ENCODE assay signal across 16 cellular contexts in the genomic region with DNA sequence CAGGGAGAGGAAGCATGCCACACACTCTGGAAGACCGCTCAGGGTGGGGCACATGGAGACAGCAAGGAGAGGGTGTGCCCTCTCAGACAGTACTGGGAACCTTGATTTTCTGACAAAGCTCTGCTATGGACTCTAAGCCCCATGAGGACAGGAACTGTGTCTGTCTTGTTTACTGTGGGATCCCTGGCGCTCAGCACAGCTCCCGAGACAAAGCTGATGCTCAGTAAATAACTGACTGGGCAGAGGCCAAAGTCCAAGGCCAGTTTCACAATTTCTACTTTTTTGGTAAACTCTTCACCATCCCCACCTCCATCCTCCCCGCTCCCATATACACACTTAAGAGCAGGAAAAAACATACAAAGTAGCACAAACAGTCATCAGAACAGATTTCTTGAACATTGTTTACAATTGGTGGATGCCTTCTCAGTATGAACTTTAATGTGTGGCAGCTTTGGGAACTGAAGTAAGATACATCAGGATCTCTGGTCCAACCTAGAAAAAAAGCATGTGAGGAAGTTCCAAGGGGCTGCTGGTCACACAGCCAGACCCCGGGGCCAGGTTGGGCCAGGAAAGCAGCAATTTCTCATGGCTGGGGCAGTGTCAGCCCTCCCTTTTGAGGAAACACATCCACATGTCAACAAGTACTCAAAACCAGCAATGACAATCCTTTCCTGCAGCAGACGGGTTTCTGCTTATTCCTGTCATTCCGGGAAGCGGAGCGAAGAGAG. TPM values are rescaled to one million over a fixed set of nuclear protein-coding genes. Genes with fewer than 3 reads are reported as not detected.
DNase-seq lines count a peak whose midpoint lies in the region; ATAC-seq and TF ChIP-seq lines count a peak whose summit lies in the region.
"Had no signal": no experiment of that assay in that cellular context is flagged by ENCODE, and none has a peak within 500 bp of the region (broad histone marks: within the 10 kb centered on the region; RNA-seq: fewer than 3 reads in every experiment).

No MANE protein-coding gene starts in this region.

- H3K9me2 ChIP-seq in Karpas-422 (replicated peaks; ENCODE audit: insufficient read depth, low read length) = no peaks in the 10 kb centered on the region

- H3K27me3 ChIP-seq in Caco-2 (replicated peaks; ENCODE audit: control insufficient read depth, insufficient read depth, low read length) (no peaks in the 10 kb centered on the region), SJSA1 (replicated peaks) (no peaks in the 10 kb centered on the region), fibroblast of lung (ENCODE audit: control insufficient read depth, insufficient read depth, low read length) (no peaks in the 10 kb centered on the region), SJCRH30 (no peaks in the 10 kb centered on the region; the same call in 1 of the 2 replicates), Karpas-422 (ENCODE audit: low read length) (no peaks in the 10 kb centered on the region)
- H3K27me3 ChIP-seq: ascending aorta had no signal

- no peaks in the 10 kb centered on the region for H3K36me3 Mint-ChIP-seq in Caco-2 (ENCODE audit: insufficient read depth, unreplicated experiment)
- H3K36me3 Mint-ChIP-seq: activated CD8-positive, alpha-beta memory T cell treated with anti-CD3 and anti-CD28 coated beads, Interleukin-2, amount 10 ng/mL, durations not matched to agents 7 days and 5 days; naive B cell had no signal

- peaks cover 5% of the 10 kb centered on the region; the same call in 1 of the 2 replicates for H3K9me3 ChIP-seq in Caco-2
- H3K9me3 ChIP-seq in SJSA1 (replicated peaks) = no peaks in the 10 kb centered on the region
- no peaks in the 10 kb centered on the region for H3K9me3 ChIP-seq in fibroblast of lung (ENCODE audit: control insufficient read depth, insufficient read depth, low read depth, low read length)
- H3K9me3 ChIP-seq in SJCRH30 (replicated peaks) = no peaks in the 10 kb centered on the region
- H3K9me3 ChIP-seq in Karpas-422 (ENCODE audit: low read length) = no peaks in the 10 kb centered on the region
- H3K9me3 ChIP-seq: ascending aorta had no signal

- H2AFZ ChIP-seq in fibroblast of lung (ENCODE audit: low read length) (no peak overlapping the region), Karpas-422 (ENCODE audit: low read length) (no peak overlapping the region)

- intact Hi-C loops in Caco-2 (cut with micrococcal nuclease; ENCODE audit: unreplicated experiment) = no loop called here

- H4K20me1 ChIP-seq in fibroblast of lung (ENCODE audit: control insufficient read depth, extremely low read depth, insufficient read depth, low read length) (no peaks in the 10 kb centered on the region), Karpas-422 (ENCODE audit: insufficient read depth, low read depth, low read length) (no peaks in the 10 kb centered on the region)

- H3K9me3 Mint-ChIP-seq in Caco-2 (ENCODE audit: unreplicated experiment) = no peaks in the 10 kb centered on the region
- H3K9me3 Mint-ChIP-seq: naive B cell had no signal

- H3K36me3 ChIP-seq in Caco-2 (ENCODE audit: control insufficient read depth, insufficient read depth, low read length) = no peaks in the 10 kb centered on the region
- H3K36me3 ChIP-seq in SJSA1 = no peaks in the 10 kb centered on the region
- H3K36me3 ChIP-seq in fibroblast of lung (ENCODE audit: control insufficient read depth, insufficient read depth, low read length) = no peaks in the 10 kb centered on the region
- no peaks in the 10 kb centered on the region for H3K36me3 ChIP-seq in SJCRH30
- no peaks in the 10 kb centered on the region for H3K36me3 ChIP-seq in Karpas-422 (ENCODE audit: insufficient read depth, low read length)
- H3K36me3 ChIP-seq: ascending aorta had no signal

- H3K4me1 Mint-ChIP-seq in Caco-2 (ENCODE audit: low read depth, unreplicated experiment) = peaks cover 18% of the 10 kb centered on the region
- H3K4me1 Mint-ChIP-seq: naive B cell had no signal

- H3K9ac ChIP-seq in fibroblast of lung (ENCODE audit: insufficient read depth, low read length) = no peak overlapping the region
- H3K9ac ChIP-seq in Karpas-422 (ENCODE audit: low read length) = no peak overlapping the region

- no peak overlapping the region for H3K4me3 Mint-ChIP-seq in Caco-2 (ENCODE audit: unreplicated experiment)
- H3K4me3 Mint-ChIP-seq: activated CD8-positive, alpha-beta memory T cell treated with anti-CD3 and anti-CD28 coated beads, Interleukin-2, amount 10 ng/mL, durations not matched to agents 7 days and 5 days; naive B cell; T-helper 17 cell had no signal

- no peak for DNase-seq in Caco-2
- DNase-seq in SJSA1 (ENCODE audit: low read depth in 1 of 2, low spot score in 2 of 2) = peak in 1 of 2 experiments; percentile 37
- DNase-seq in fibroblast of lung (ENCODE audit: low read depth in 2 of 2) = peak in 1 of 2 donors; percentile 50
- peak; percentile 19 for DNase-seq in pulmonary artery endothelial cell (ENCODE audit: low read depth, low spot score)
- DNase-seq in SJCRH30 = no peak
- DNase-seq in stimulated activated naive CD4-positive, alpha-beta T cell (lab: John Stamatoyannopoulos, UW) = no peak
- no peak for DNase-seq in Karpas-422
- DNase-seq: activated CD8-positive, alpha-beta memory T cell treated with anti-CD3 and anti-CD28 coated beads, Interleukin-2, amount 10 ng/mL, durations not matched to agents 7 days and 5 days; activated gamma-delta T cell treated with Interleukin-2 at 50 U/mL for 16 hours; naive B cell; posterior cingulate gyrus; stimulated activated naive CD4-positive, alpha-beta T cell treated with Interleukin-2 at 50 U/mL for 16 hours; T-helper 17 cell had no signal

- H3K4me1 ChIP-seq in Caco-2 (peaks cover 33% of the 10 kb centered on the region), SJSA1 (replicated peaks) (peaks cover 42% of the 10 kb centered on the region), fibroblast of lung (ENCODE audit: control insufficient read depth, extremely low read depth, insufficient read depth, low read length) (peaks cover 24% of the 10 kb centered on the region), SJCRH30 (peaks cover 11% of the 10 kb centered on the region; the same call in 1 of the 2 replicates), Karpas-422 (ENCODE audit: low read length) (peaks cover 2% of the 10 kb centered on the region; the same call in 1 of the 2 replicates)
- H3K4me1 ChIP-seq: ascending aorta had no signal

- no peaks in the 10 kb centered on the region for H3K27me3 Mint-ChIP-seq in Caco-2 (ENCODE audit: insufficient read depth, unreplicated experiment)

- TF ChIP-seq CTCF in Caco-2 (IDR thresholded peaks at IDR 0.05; ENCODE audit: insufficient read depth in 1 of 2, low read depth in 1 of 2, low read length in 1 of 2, severe bottlenecking in 1 of 2, unreplicated experiment in 1 of 2) = no peak
- no peak for TF ChIP-seq CTCF in fibroblast of lung (conservative IDR thresholded peaks at IDR 0.05 in 1 of 2, IDR thresholded peaks at IDR 0.05 in 1 of 2; ENCODE audit: low read depth in 1 of 2, low read length in 2 of 2)

- POLR2A ChIA-PET in Caco-2 (lab: Charles Lee) = interaction anchor here (1.2 kb wide), 1 partner anchor 18 kb away, joined by 3 read pairs; no protein-coding TSS in a partner anchor

- H3K4me3 ChIP-seq in Caco-2 (ENCODE audit: low read depth, low read length) (no peak overlapping the region), SJSA1 (no peak overlapping the region), fibroblast of lung (replicated peaks in 1 of 4; ENCODE audit: control extremely low read depth in 1 of 4, insufficient read depth in 1 of 4, low read depth in 3 of 4, low read length in 4 of 4) (no peak overlapping the region), SJCRH30 (no peak overlapping the region), Karpas-422 (ENCODE audit: low read length) (no peak overlapping the region)
- H3K4me3 ChIP-seq: ascending aorta, coronary artery had no signal

- no peak for ATAC-seq in HG03460 (IDR thresholded peaks at IDR 0.05; ENCODE audit: unreplicated experiment)
- ATAC-seq: activated CD8-positive, alpha-beta memory T cell treated with anti-CD3 and anti-CD28 coated beads, Interleukin-2, amount 10 ng/mL, durations not matched to agents 7 days and 5 days; T-helper 17 cell had no signal

- no TSS peak for BruUV-seq in Caco-2 (replicated peaks; lab: Mats Ljungman, UMichigan)

- H3K79me2 ChIP-seq in fibroblast of lung (ENCODE audit: control insufficient read depth, insufficient read depth, low read length) (no peaks in the 10 kb centered on the region), Karpas-422 (ENCODE audit: low read length) (no peaks in the 10 kb centered on the region)

- H3K27ac ChIP-seq in SJSA1 (peak overlapping the region; percentile 10), fibroblast of lung (ENCODE audit: insufficient read depth, low read length) (peak overlapping the region; percentile 11), SJCRH30 (no peak overlapping the region), Karpas-422 (ENCODE audit: low read length) (no peak overlapping the region)
- H3K27ac ChIP-seq: ascending aorta had no signal

- CTCF ChIA-PET in Caco-2 (lab: Charles Lee) = interaction anchor here (0.8 kb wide), 1 partner anchor 50 kb away, joined by 8 read pairs; no protein-coding TSS in a partner anchor

- H3K4me2 ChIP-seq in fibroblast of lung (ENCODE audit: extremely low read depth, insufficient read depth, low read length) (peak overlapping the region; percentile 39), Karpas-422 (ENCODE audit: low read depth, low read length, poor library complexity, severe bottlenecking) (no peak overlapping the region)

- H3K27ac Mint-ChIP-seq in Caco-2 (ENCODE audit: unreplicated experiment) = peak overlapping the region; percentile 74
- H3K27ac Mint-ChIP-seq: activated CD8-positive, alpha-beta memory T cell treated with anti-CD3 and anti-CD28 coated beads, Interleukin-2, amount 10 ng/mL, durations not matched to agents 7 days and 5 days; T-helper 17 cell had no signal

RNA-seq across cellular contexts. Expression of a gene that starts 5.6 kb away (rescaled TPM):
- total RNA-seq in Caco-2 (2022) (62.6 and 64.2 TPM in 2 replicates), fibroblast of lung (60.1 and 70.5 TPM in 2 replicates), pulmonary artery endothelial cell (65.4 and 79.5 TPM in 2 replicates)
- 28.9 and 44.9 TPM in 2 replicates for total RNA-seq in SJSA1 (2014; rRNA removed; shearing (Covaris generic))
- 73.4 and 83.3 TPM in 2 replicates for polyA plus RNA-seq in fibroblast of lung
- 59.5 and 77.1 TPM in 2 replicates for polyA plus RNA-seq in fibroblast of lung (2012)
- 116 and 133 TPM in 2 replicates for polyA minus RNA-seq in fibroblast of lung (ENCODE audit: low replicate concordance)
- 41.5 and 44.4 TPM in 2 replicates for total RNA-seq in SJCRH30 (2014; rRNA removed; shearing (Covaris generic))
- 29.5 and 34.0 TPM in 2 replicates for total RNA-seq in Karpas-422 (2014; rRNA removed; shearing (Covaris generic); ENCODE audit: low replicate concordance)

RNA-seq across cellular contexts. Expression of a gene that starts 55.5 kb away (rescaled TPM):
- total RNA-seq in Caco-2 (2022) (32.8 and 36.1 TPM in 2 replicates), fibroblast of lung (41.9 and 43.8 TPM in 2 replicates), pulmonary artery endothelial cell (42.6 and 49.3 TPM in 2 replicates)
- 27.5 and 31.6 TPM in 2 replicates for total RNA-seq in SJSA1 (2014; rRNA removed; shearing (Covaris generic))
- polyA plus RNA-seq in fibroblast of lung = 17.2 and 27.0 TPM in 2 replicates
- polyA plus RNA-seq in fibroblast of lung (2012) = 12.2 and 18.5 TPM in 2 replicates
- polyA minus RNA-seq in fibroblast of lung (ENCODE audit: low replicate concordance) = 24.0 and 28.1 TPM in 2 replicates
- 30.3 and 35.1 TPM in 2 replicates for total RNA-seq in SJCRH30 (2014; rRNA removed; shearing (Covaris generic))
- 35.3 and 53.8 TPM in 2 replicates for total RNA-seq in Karpas-422 (2014; rRNA removed; shearing (Covaris generic); ENCODE audit: low replicate concordance)

Comparison
In these comparisons a context has a peak if more than half of its experiments do, and no peak if none do; other contexts are left out.
1. H3K27ac ChIP-seq: peak in SJSA1 (single experiment) and fibroblast of lung (single experiment); none in SJCRH30 (single experiment) and Karpas-422 (single experiment).